ENCODE assay signal across 20 cellular contexts in genomic region chr15:57553526-57553925, GRCh38. TPM values are rescaled to one million over a fixed set of nuclear protein-coding genes. Genes with fewer than 3 reads are reported as not detected.
DNase-seq lines count a peak whose midpoint lies in the region; ATAC-seq, FAIRE-seq and TF ChIP-seq lines count a peak whose summit lies in the region.
"Had no signal": no experiment of that assay in that cellular context is flagged by ENCODE, and none has a peak within 500 bp of the region (broad histone marks: within the 10 kb centered on the region; RNA-seq: fewer than 3 reads in every experiment).

No MANE protein-coding gene starts in this region.

- no peak overlapping the region for H3K18ac ChIP-seq in IMR-90 (ENCODE audit: low read depth, low read length)
- H3K18ac ChIP-seq in neuronal stem cell (ENCODE audit: low read length), result peak overlapping the region; percentile 89

- H2BK120ac ChIP-seq in IMR-90 (ENCODE audit: low read depth, low read length), result peak overlapping the region; percentile 70
- H2BK120ac ChIP-seq in neuronal stem cell (ENCODE audit: low read depth, low read length), result no peak overlapping the region

- no TSS peak for BruUV-seq in IMR-90 (replicated peaks; lab: Mats Ljungman, UMichigan)

- no peak for TF ChIP-seq CTCF in IMR-90 (conservative IDR thresholded peaks at IDR 0.05; ENCODE audit: low read depth, low read length)

- H3K79me1 ChIP-seq in IMR-90 (ENCODE audit: low read depth in 1 of 2, low read length in 2 of 2), result no peaks in the 10 kb centered on the region
- no peaks in the 10 kb centered on the region for H3K79me1 ChIP-seq in neuronal stem cell (ENCODE audit: low read depth, low read length)

- no peak overlapping the region for H3K14ac ChIP-seq in IMR-90 (replicated peaks; ENCODE audit: low read depth, low read length)
- no peak overlapping the region for H3K14ac ChIP-seq in neuronal stem cell (ENCODE audit: low read length)

- 80% methylated on average over 1 of the region's 5 CpGs; no CpG with 5 or more reads in 1 of the 2 experiments for WGBS in IMR-90 (ENCODE audit: extremely low coverage in 2 of 2, insufficient read length in 1 of 2), 2 experiments
- WGBS in neuronal stem cell (ENCODE audit: extremely low coverage in 2 of 2, insufficient read length in 2 of 2, insufficient replicate concordance in 1 of 2), 2 donors, result no CpG with 5 or more reads among the region's 5 CpGs

- POLR2A ChIA-PET in IMR-90 (lab: Charles Lee; ENCODE audit: unreplicated experiment), result no interaction called here

- CTCF ChIA-PET in IMR-90 (lab: Yijun Ruan, JAX), result interaction anchor here (0.7 to 1.0 kb wide), 2 partner anchors 25 to 206 kb away, joined by 3 read pairs; no protein-coding TSS in a partner anchor

- dilution Hi-C loops in IMR-90 (cut with HindIII; ENCODE audit: low sequenced_read_pairs, unreplicated experiment), result no loop called here

- ATAC-seq in IMR-90 (ENCODE audit: low read depth), result no peak
- ATAC-seq: activated T-cell treated with anti-CD3 and anti-CD28 coated beads, Interleukin-2, amount 50 U/mL, for 72 hours; HCT116 had no signal

- no peaks in the 10 kb centered on the region; the same call in 1 of the 2 replicates for H3K9me3 ChIP-seq in IMR-90 (ENCODE audit: control insufficient read depth, insufficient read depth, low read length)
- no peaks in the 10 kb centered on the region for H3K9me3 ChIP-seq in neuronal stem cell (replicated peaks in 1 of 2; ENCODE audit: control insufficient read depth in 2 of 2, insufficient read depth in 1 of 2, low read depth in 1 of 2, low read length in 2 of 2)
- H3K9me3 ChIP-seq: esophagus squamous epithelium, MG63, sigmoid colon, vagina had no signal

- H3K27ac ChIP-seq in IMR-90 (ENCODE audit: insufficient read depth, low read length), result no peak overlapping the region
- H3K27ac ChIP-seq in neuronal stem cell (replicated peaks; ENCODE audit: low read length), result no peak overlapping the region
- H3K27ac ChIP-seq: vagina had no signal

- intact Hi-C loops in IMR-90 (cut with micrococcal nuclease), result no loop called here

- H4K8ac ChIP-seq in IMR-90 (ENCODE audit: low read depth in 2 of 2, low read length in 2 of 2) (no peak overlapping the region), neuronal stem cell (ENCODE audit: low read depth, low read length) (no peak overlapping the region)

- H4K5ac ChIP-seq in IMR-90 (ENCODE audit: low read depth, low read length), result no peak overlapping the region

- no peak overlapping the region for H2BK20ac ChIP-seq in IMR-90 (ENCODE audit: low read depth, low read length)

- H3K23ac ChIP-seq in IMR-90 (ENCODE audit: low read depth, low read length), result no peak overlapping the region
- no peak overlapping the region for H3K23ac ChIP-seq in neuronal stem cell (ENCODE audit: low read depth, low read length, poor library complexity)

- TF ChIP-seq POLR2A in IMR-90 (IDR thresholded peaks at IDR 0.05; ENCODE audit: low read depth, low read length) (no peak), erythroblast (IDR thresholded peaks at IDR 0.05; ENCODE audit: low read length) (no peak)

- FAIRE-seq in GM19239 (lab: Jason Lieb, UNC), result no peak
- FAIRE-seq: GM18507 had no signal

- H3K56ac ChIP-seq in IMR-90 (ENCODE audit: extremely low read depth, insufficient read depth, low read length), result no peak overlapping the region

- no peak overlapping the region for H3K4ac ChIP-seq in IMR-90 (ENCODE audit: low read depth, low read length)
- H3K4ac ChIP-seq in neuronal stem cell (ENCODE audit: low read length), result no peak overlapping the region

- no peak overlapping the region for H3K4me3 ChIP-seq in IMR-90 (ENCODE audit: insufficient read depth, low read depth, low read length)
- no peak overlapping the region for H3K4me3 ChIP-seq in neuronal stem cell (ENCODE audit: low read length in 2 of 2)
- H3K4me3 ChIP-seq: esophagus squamous epithelium, MG63, sigmoid colon, vagina had no signal

- H2BK12ac ChIP-seq in neuronal stem cell (ENCODE audit: low read length), result peak overlapping the region; percentile 60

- H3K36me3 ChIP-seq in IMR-90 (ENCODE audit: control insufficient read depth, insufficient read depth, low read length), result no peaks in the 10 kb centered on the region
- no peaks in the 10 kb centered on the region for H3K36me3 ChIP-seq in neuronal stem cell (replicated peaks in 1 of 2; ENCODE audit: control insufficient read depth in 2 of 2, insufficient read depth in 2 of 2, low read length in 2 of 2)
- H3K36me3 ChIP-seq: esophagus squamous epithelium, MG63, sigmoid colon, vagina had no signal

- H3K9me1 ChIP-seq in IMR-90 (ENCODE audit: insufficient read depth, low read length), result peaks cover 15% of the 10 kb centered on the region

- peak overlapping the region; percentile 46 for H2AK9ac ChIP-seq in IMR-90 (replicated peaks; ENCODE audit: low read depth, low read length, poor library complexity)

- H2BK15ac ChIP-seq in IMR-90 (ENCODE audit: low read depth, low read length), result no peak overlapping the region
- peak overlapping the region; percentile 51 for H2BK15ac ChIP-seq in neuronal stem cell (ENCODE audit: low read length)

- H3K27me3 ChIP-seq in IMR-90 (ENCODE audit: control insufficient read depth, insufficient read depth, low read length) (peaks cover 3% of the 10 kb centered on the region; the same call in 1 of the 2 replicates), neuronal stem cell (ENCODE audit: control insufficient read depth in 3 of 3, insufficient read depth in 3 of 3, low read depth in 1 of 3, low read length in 3 of 3) (no peaks in the 10 kb centered on the region)
- H3K27me3 ChIP-seq: esophagus squamous epithelium, MG63, sigmoid colon, vagina had no signal

- peak overlapping the region; percentile 6 for H2AFZ ChIP-seq in IMR-90 (replicated peaks; ENCODE audit: low read length, poor library complexity)
- no peak overlapping the region for H2AFZ ChIP-seq in neuronal stem cell (ENCODE audit: low read length)

- in situ Hi-C loops in IMR-90 (cut with MboI; ENCODE audit: low sequenced_read_pairs), result no loop called here

- H4K91ac ChIP-seq in IMR-90 (ENCODE audit: insufficient read depth, low read depth, low read length) (no peak overlapping the region), neuronal stem cell (ENCODE audit: low read depth, low read length, poor library complexity) (no peak overlapping the region)

- no peak for TF ChIP-seq RAD21 in IMR-90 (IDR thresholded peaks at IDR 0.05; ENCODE audit: low read length)

- H2BK5ac ChIP-seq in IMR-90 (ENCODE audit: low read depth, low read length, poor library complexity, severe bottlenecking), result no peak overlapping the region
- H2BK5ac ChIP-seq in neuronal stem cell (ENCODE audit: low read length), result no peak overlapping the region

- peak overlapping the region; percentile 17; the same call in 1 of the 2 replicates for H2AK5ac ChIP-seq in IMR-90 (ENCODE audit: low read depth, low read length)
- H2AK5ac ChIP-seq in neuronal stem cell (ENCODE audit: low read depth, low read length), result peak overlapping the region; percentile 21

- DNase-seq in IMR-90, result no peak
- DNase-seq in SK-N-DZ (ENCODE audit: low spot score), result peak; percentile 42
- peak; percentile 48 for DNase-seq in iPS-NIHi7 (ENCODE audit: extremely low spot score)
- DNase-seq in neuronal stem cell (ENCODE audit: low spot score), result no peak
- DNase-seq in activated T-cell treated with anti-CD3 and anti-CD28 coated beads, Interleukin-2, amount 50 U/mL, for 48 hours, result no peak
- no peak for DNase-seq in GM19239 (ENCODE audit: insufficient read length, low spot score)
- DNase-seq in DMS 273 treated with DMSO at 0.1 percent for 48 hours (lab: John Stamatoyannopoulos, UW), result no peak
- DNase-seq in erythroblast (lab: John Stamatoyannopoulos, UW), result no peak
- DNase-seq: activated T-cell treated with anti-CD3 and anti-CD28 coated beads, Interleukin-2, amount 50 U/mL, for 72 hours; CD4-positive, alpha-beta T cell; DND-41; esophagus squamous epithelium; MG63; NCI-H2227 treated with DMSO at 0.1 percent for 48 hours; sigmoid colon had no signal

- H3K4me2 ChIP-seq in IMR-90 (ENCODE audit: low read depth, low read length) (no peak overlapping the region), neuronal stem cell (ENCODE audit: insufficient read depth, low read length, poor library complexity, severe bottlenecking) (no peak overlapping the region)

- H4K20me1 ChIP-seq in IMR-90 (ENCODE audit: insufficient read depth, low read length), result no peaks in the 10 kb centered on the region

- peaks cover 8% of the 10 kb centered on the region for H3K4me1 ChIP-seq in IMR-90 (ENCODE audit: control insufficient read depth, insufficient read depth, low read length)
- peaks cover 13 to 25% of the 10 kb centered on the region in 2 donors for H3K4me1 ChIP-seq in neuronal stem cell (ENCODE audit: control insufficient read depth in 2 of 2, insufficient read depth in 1 of 2, low read depth in 1 of 2, low read length in 2 of 2)

- H3K9ac ChIP-seq in IMR-90 (ENCODE audit: low read depth, low read length), result no peak overlapping the region
- H3K9ac ChIP-seq in neuronal stem cell (ENCODE audit: low read depth, low read length, poor library complexity), result no peak overlapping the region

TF ChIP-seq in IMR-90, 13 proteins besides CTCF, POLR2A, EP300 and RAD21 (continues in another document):
- TF ChIP-seq MAZ (IDR thresholded peaks at IDR 0.05; ENCODE audit: borderline replicate concordance, low read depth, low read length), result no peak
- no peak for TF ChIP-seq RFX5 (IDR thresholded peaks at IDR 0.05; ENCODE audit: low read depth, low read length)
- TF ChIP-seq ELK1 (IDR thresholded peaks at IDR 0.05; ENCODE audit: borderline replicate concordance, low read depth, low read length), result no peak
- no peak for TF ChIP-seq RCOR1 (IDR thresholded peaks at IDR 0.05; ENCODE audit: insufficient replicate concordance, low read length)
- TF ChIP-seq FOS (IDR thresholded peaks at IDR 0.05; ENCODE audit: low read depth, low read length), result no peak

RNA-seq across cellular contexts. Expression of gene MYZAP, which starts 38.2 kb away (rescaled TPM):
- total RNA-seq in IMR-90 (2012; rRNA removed), result not detected in 2 replicates
- not detected in 2 replicates for polyA plus RNA-seq in IMR-90 (2012; rRNA removed)
- polyA plus RNA-seq in IMR-90 (2012; cell fraction: cytosol; rRNA removed), result not detected in 2 replicates
- not detected in 2 replicates for polyA plus RNA-seq in IMR-90 (2012; cell fraction: nucleus; rRNA removed; ENCODE audit: low replicate concordance)
- 17.5 and 18.2 TPM in 2 replicates for polyA plus RNA-seq in SK-N-DZ (2014; cell fraction: cytosol; rRNA removed)
- polyA plus RNA-seq in SK-N-DZ (2014; cell fraction: nucleus; rRNA removed), result 9.1 and 9.2 TPM in 2 replicates
- polyA plus RNA-seq in neuronal stem cell (2013, experiment 1 of 2), result 0.64 TPM
- polyA plus RNA-seq in neuronal stem cell (2013, experiment 2 of 2), result 0.76 TPM
- polyA plus RNA-seq: AG04450, neural cell had no signal

Comparison
In these comparisons a context has a peak if more than half of its experiments do, and no peak if none do; other contexts are left out.
1. DNase-seq: peak in SK-N-DZ (single experiment) and iPS-NIHi7 (single experiment); none in IMR-90 (single experiment), neuronal stem cell (single experiment), activated T-cell treated with anti-CD3 and anti-CD28 coated beads, Interleukin-2, amount 50 U/mL, for 48 hours (0 of 2), GM19239 (single experiment), DMS 273 treated with DMSO at 0.1 percent for 48 hours (single experiment) and erythroblast (0 of 2).